In the genomic region with DNA sequence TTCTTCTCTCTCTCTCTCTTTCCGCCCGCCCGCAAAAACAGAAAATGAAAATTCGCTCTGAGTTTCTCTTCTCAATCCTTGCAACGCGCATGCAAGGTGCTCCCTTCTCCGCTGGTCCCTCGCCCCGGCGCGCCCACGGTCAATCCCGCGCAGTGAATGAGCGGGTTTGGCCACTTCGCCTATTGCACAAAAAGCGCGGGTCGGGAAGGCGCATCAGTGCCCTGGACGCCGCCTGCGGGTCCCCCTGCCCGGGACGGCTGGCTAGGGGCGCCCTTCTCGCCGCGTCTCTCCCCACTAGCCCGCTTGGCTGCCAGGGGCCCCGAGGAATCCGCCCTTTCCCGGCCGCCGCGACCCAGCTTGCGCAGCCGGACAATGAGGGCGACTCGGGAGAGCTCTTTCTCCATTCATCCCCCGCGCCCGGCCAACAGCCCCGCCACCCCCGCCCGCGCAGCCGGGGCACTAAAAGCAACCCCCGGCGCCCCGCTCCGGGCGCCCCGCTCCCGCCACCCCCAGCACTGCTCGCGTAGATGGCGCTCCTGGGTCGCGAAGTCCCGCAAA, we compare ENCODE assay signal across 8 cellular contexts. TPM values are rescaled to one million over a fixed set of nuclear protein-coding genes. Genes with fewer than 3 reads are reported as not detected.
DNase-seq lines count a peak whose midpoint lies in the region; ATAC-seq and TF ChIP-seq lines count a peak whose summit lies in the region.

No MANE protein-coding gene starts in this region.

- no peak for TF ChIP-seq EP300 in ovary (IDR thresholded peaks at IDR 0.05)

- DNase-seq in Caki2 (ENCODE audit: low read depth) (peak; percentile 35), PC-3 (no peak), fibroblast of villous mesenchyme (ENCODE audit: low read depth) (no peak), ovary (peak in 3 of 5 donors; percentile 10 to 40 (median 31)), H4 (ENCODE audit: low spot score) (no peak), HuH-7.5 (ENCODE audit: low spot score) (no peak)

- H3K27ac ChIP-seq in PC-3 (ENCODE audit: low read length) (no peak overlapping the region), ovary (no peak overlapping the region)

- 0 out of 2 replicates have a peak overlapping the region, but pooled peaks have one; percentile 34 for H2AFZ ChIP-seq in PC-3 (ENCODE audit: low read length)

- intact Hi-C loops in PC-3 (cut with micrococcal nuclease) (no loop called here), ovary (cut with DNase I) (loop anchor here in 1 of 4 donors (10.0 kb wide), 1 partner anchor 52 kb away; no protein-coding TSS in a partner anchor)

- no TSS peak for BruUV-seq in PC-3 (replicated peaks; lab: Mats Ljungman, UMichigan)

- CTCF ChIA-PET in PC-3 (lab: Charles Lee) = no interaction called here

- H3K4me2 ChIP-seq in PC-3 (ENCODE audit: low read length) = peak overlapping the region; percentile 65; the same call in 1 of the 2 replicates

- no peaks in the 10 kb centered on the region for H3K9me2 ChIP-seq in PC-3 (replicated peaks; ENCODE audit: low read length)

- TF ChIP-seq CTCF in PC-3 (conservative IDR thresholded peaks at IDR 0.05; ENCODE audit: low read depth, low read length) = no peak
- TF ChIP-seq CTCF in fibroblast of villous mesenchyme (IDR thresholded peaks at IDR 0.05; ENCODE audit: insufficient read depth, low read depth, low read length) = no peak
- TF ChIP-seq CTCF in ovary (IDR thresholded peaks at IDR 0.05) = no peak

- H3K4me3 ChIP-seq in PC-3 (ENCODE audit: low read length) (no peak overlapping the region; the same call in 1 of the 2 replicates), fibroblast of villous mesenchyme (ENCODE audit: low read depth, low read length) (peak overlapping the region; percentile 57), ovary (peak overlapping the region; percentile 24)

- H3K79me2 ChIP-seq in PC-3 (ENCODE audit: low read length) = no peaks in the 10 kb centered on the region

- H3F3A ChIP-seq in PC-3 (ENCODE audit: low read length, unreplicated experiment) = no peaks in the 10 kb centered on the region

- POLR2A ChIA-PET in PC-3 (lab: Charles Lee; ENCODE audit: unreplicated experiment) = no interaction called here

- 1% methylated on average over 28 to 61 of the region's 61 CpGs for WGBS in ovary, 3 donors

- peaks cover 82% of the 10 kb centered on the region for H3K27me3 ChIP-seq in PC-3 (ENCODE audit: low read length)
- H3K27me3 ChIP-seq in ovary = no peaks in the 10 kb centered on the region

- no peaks in the 10 kb centered on the region for H4K20me1 ChIP-seq in PC-3 (ENCODE audit: low read length)

- in situ Hi-C loops in Caki2 (cut with HindIII; ENCODE audit: low pct_unique_long_range_greater_than_20kb, low sequenced_read_pairs) = no loop called here

- ATAC-seq in PC-3 (peak; percentile 13; the same call in 1 of the 2 replicates), GM18511 (IDR thresholded peaks at IDR 0.05; ENCODE audit: unreplicated experiment) (no peak), GM21390 (IDR thresholded peaks at IDR 0.05; ENCODE audit: unreplicated experiment) (no peak)

- no peak for TF ChIP-seq POLR2A in ovary (IDR thresholded peaks at IDR 0.05)

- no peaks in the 10 kb centered on the region for H3K9me3 ChIP-seq in PC-3 (ENCODE audit: low read length)
- H3K9me3 ChIP-seq in ovary = no peaks in the 10 kb centered on the region

- no peaks in the 10 kb centered on the region for H3K4me1 ChIP-seq in PC-3 (ENCODE audit: insufficient read depth, low read length)
- peaks cover 2% of the 10 kb centered on the region for H3K4me1 ChIP-seq in ovary (ENCODE audit: insufficient read depth)

- no peaks in the 10 kb centered on the region for H3K36me3 ChIP-seq in PC-3 (ENCODE audit: low read depth, low read length)
- no peaks in the 10 kb centered on the region for H3K36me3 ChIP-seq in ovary

- no peak overlapping the region for H3K9ac ChIP-seq in PC-3 (ENCODE audit: low read length)

RNA-seq across cellular contexts. Expression of a gene that starts 0.7 kb away (rescaled TPM):
- 23.4 and 38.2 TPM in 2 replicates for total RNA-seq in Caki2 (2014; rRNA removed; shearing (Covaris generic); ENCODE audit: low replicate concordance)
- total RNA-seq in PC-3 (2014; rRNA removed) (not detected in 2 replicates), fibroblast of villous mesenchyme (14.5 and 20.7 TPM in 2 replicates), ovary (1 to 10 TPM; 1.1 to 5.4 (median 3.3) TPM)
- 10 to 100 TPM in 1 of 2 donors, 1 to 10 TPM in 1; 3.8 to 10.8 TPM for polyA plus RNA-seq in ovary
- 3.2 and 4.7 TPM in 2 replicates for total RNA-seq in H4 (2014; rRNA removed; shearing (Covaris generic))

Comparison
In these comparisons a context has a peak if more than half of its experiments do, and no peak if none do; other contexts are left out.
1. DNase-seq: peak in Caki2 (single experiment) and ovary (3 of 5); none in PC-3 (single experiment), fibroblast of villous mesenchyme (single experiment), H4 (single experiment) and HuH-7.5 (single experiment).